In the genomic region with DNA sequence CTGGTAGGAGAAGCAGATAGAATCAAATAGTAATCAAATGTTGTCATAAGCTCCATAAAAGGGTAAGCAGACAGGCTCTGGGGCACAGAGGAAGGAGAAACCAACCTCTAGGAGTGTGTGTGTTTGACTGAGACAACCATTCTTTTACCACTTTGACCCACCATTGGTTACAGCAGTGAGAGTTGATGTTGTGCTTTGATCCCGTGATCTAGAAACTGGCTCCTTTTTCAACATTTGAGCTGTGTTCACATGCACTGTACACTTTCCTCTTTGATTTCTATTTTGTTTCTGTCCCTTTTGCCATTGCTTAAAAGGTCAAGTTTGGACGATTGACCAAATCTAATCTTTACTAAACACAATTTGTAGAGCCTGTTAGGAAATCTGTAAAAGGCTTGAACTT, we compare ENCODE assay signal across 25 cellular contexts.
DNase-seq lines count a peak whose midpoint lies in the region; ATAC-seq and TF ChIP-seq lines count a peak whose summit lies in the region.
"Had no signal": no experiment of that assay in that cellular context is flagged by ENCODE, and none has a peak within 500 bp of the region (broad histone marks: within the 10 kb centered on the region; RNA-seq: fewer than 3 reads in every experiment).

No MANE protein-coding gene starts in this region.

- H3K27me3 ChIP-seq in cardiac muscle cell (no peaks in the 10 kb centered on the region), vagina (no peaks in the 10 kb centered on the region)
- H3K27me3 ChIP-seq: dorsolateral prefrontal cortex had no signal

- ATAC-seq in Right ventricle myocardium inferior (no peak), memory B cell (ENCODE audit: low read depth) (no peak)
- ATAC-seq in activated T-helper 17 cell treated with anti-CD3 and anti-CD28 coated beads, Interleukin-2, amount 50 U/mL, for 72 hours (replicated peaks) = no peak

- peaks cover 15% of the 10 kb centered on the region for H3K36me3 Mint-ChIP-seq in activated T-helper 17 cell treated with anti-CD3 and anti-CD28 coated beads, Interleukin-2, amount 50 U/mL, for 72 hours (ENCODE audit: low read depth)
- H3K36me3 Mint-ChIP-seq in memory B cell = peaks cover 30% of the 10 kb centered on the region

- peaks cover 8% of the 10 kb centered on the region for H3K4me1 Mint-ChIP-seq in activated T-helper 17 cell treated with anti-CD3 and anti-CD28 coated beads, Interleukin-2, amount 50 U/mL, for 72 hours
- H3K4me1 Mint-ChIP-seq in memory B cell = peaks cover 42% of the 10 kb centered on the region

- H3K27ac Mint-ChIP-seq in activated T-helper 17 cell treated with anti-CD3 and anti-CD28 coated beads, Interleukin-2, amount 50 U/mL, for 72 hours = peak overlapping the region; percentile 12
- peak overlapping the region; percentile 75 for H3K27ac Mint-ChIP-seq in memory B cell
- H3K27ac Mint-ChIP-seq: activated CD4-positive, alpha-beta memory T cell treated with anti-CD3 and anti-CD28 coated beads for 36 hours; activated naive CD8-positive, alpha-beta T cell; CD8-positive, alpha-beta memory T cell; mesothelial cell of epicardium; naive B cell; T-helper 1 cell treated with Interleukin-12 subunit alpha and Interleukin-12 subunit beta and Interleukin-4 antibody, amounts not matched to agents 30 μg/mL and 1 μg/mL, for 36 hours had no signal

- no peaks in the 10 kb centered on the region for H3K9me3 Mint-ChIP-seq in activated T-helper 17 cell treated with anti-CD3 and anti-CD28 coated beads, Interleukin-2, amount 50 U/mL, for 72 hours
- no peaks in the 10 kb centered on the region for H3K9me3 Mint-ChIP-seq in memory B cell
- H3K9me3 Mint-ChIP-seq: activated CD4-positive, alpha-beta memory T cell treated with anti-CD3 and anti-CD28 coated beads for 36 hours; CD8-positive, alpha-beta memory T cell; mesothelial cell of epicardium; naive B cell; T-helper 1 cell treated with Interleukin-12 subunit alpha and Interleukin-12 subunit beta and Interleukin-4 antibody, amounts not matched to agents 30 μg/mL and 1 μg/mL, for 36 hours had no signal

- no peak for TF ChIP-seq CTCF in cardiac muscle cell (IDR thresholded peaks at IDR 0.05; ENCODE audit: low read depth, low read length)
- TF ChIP-seq CTCF in vagina (IDR thresholded peaks at IDR 0.05) = no peak

- H3K36me3 ChIP-seq in cardiac muscle cell = peaks cover 10% of the 10 kb centered on the region
- no peaks in the 10 kb centered on the region for H3K36me3 ChIP-seq in vagina

- no peak for TF ChIP-seq POLR2A in vagina (IDR thresholded peaks at IDR 0.05)

- DNase-seq in cardiac muscle cell (ENCODE audit: low read depth in 1 of 2, low spot score in 1 of 2) (no peak), Right ventricle myocardium inferior (ENCODE audit: missing footprints) (no peak), memory B cell (ENCODE audit: low spot score in 2 of 2) (no peak), vagina (ENCODE audit: extremely low spot score in 2 of 2) (no peak), caudate nucleus (lab: John Stamatoyannopoulos, UW) (no peak), COLO829 (ENCODE audit: low spot score) (no peak)
- no peak for DNase-seq in stimulated activated CD8-positive, alpha-beta memory T cell treated with anti-CD3 and anti-CD28 coated beads, Interleukin-4, amount 100 ng/mL, for 48 hours
- DNase-seq: activated CD4-positive, alpha-beta memory T cell treated with anti-CD3 and anti-CD28 coated beads for 36 hours; activated CD4-positive, CD25-positive, alpha-beta regulatory T cell treated with anti-CD3 and anti-CD28 coated beads, Interleukin-2, amount 50 U/mL, for 72 hours; activated effector memory CD4-positive, alpha-beta T cell treated with Interleukin-2 at 50 U/mL for 16 hours; CD8-positive, alpha-beta memory T cell; DMS153; dorsolateral prefrontal cortex; naive B cell; NCI-H1092 treated with DMSO at 0.1 percent for 48 hours; NCI-H187 treated with DMSO at 0.1 percent for 48 hours; NCI-H2227 treated with DMSO at 0.1 percent for 48 hours; NCI-H69; RPMI8226; small intestine; substantia nigra had no signal

- H3K9me3 ChIP-seq in cardiac muscle cell (ENCODE audit: low read depth) (no peaks in the 10 kb centered on the region), vagina (no peaks in the 10 kb centered on the region)

- H3K4me3 ChIP-seq in cardiac muscle cell (no peak overlapping the region), vagina (no peak overlapping the region)
- H3K4me3 ChIP-seq: dorsolateral prefrontal cortex had no signal

- intact Hi-C loops in Right ventricle myocardium inferior (cut with DNase I) (no loop called here), vagina (cut with DNase I) (no loop called here)

- H3K4me1 ChIP-seq in cardiac muscle cell (ENCODE audit: low read depth) (peaks cover 33% of the 10 kb centered on the region), vagina (peaks cover 61% of the 10 kb centered on the region)

- no peak overlapping the region for H3K4me3 Mint-ChIP-seq in activated T-helper 17 cell treated with anti-CD3 and anti-CD28 coated beads, Interleukin-2, amount 50 U/mL, for 72 hours
- no peak overlapping the region for H3K4me3 Mint-ChIP-seq in memory B cell
- H3K4me3 Mint-ChIP-seq: activated CD4-positive, alpha-beta memory T cell treated with anti-CD3 and anti-CD28 coated beads for 36 hours; activated naive CD8-positive, alpha-beta T cell; CD8-positive, alpha-beta memory T cell; mesothelial cell of epicardium; naive B cell; T-helper 1 cell treated with Interleukin-12 subunit alpha and Interleukin-12 subunit beta and Interleukin-4 antibody, amounts not matched to agents 30 μg/mL and 1 μg/mL, for 36 hours had no signal

- no peaks in the 10 kb centered on the region for H3K27me3 Mint-ChIP-seq in activated T-helper 17 cell treated with anti-CD3 and anti-CD28 coated beads, Interleukin-2, amount 50 U/mL, for 72 hours
- no peaks in the 10 kb centered on the region for H3K27me3 Mint-ChIP-seq in memory B cell
- H3K27me3 Mint-ChIP-seq: activated CD4-positive, alpha-beta memory T cell treated with anti-CD3 and anti-CD28 coated beads for 36 hours; activated naive CD8-positive, alpha-beta T cell; CD8-positive, alpha-beta memory T cell; naive B cell had no signal

- H3K27ac ChIP-seq in cardiac muscle cell (peak overlapping the region; percentile 57), vagina (peak overlapping the region; percentile 34), caudate nucleus (ENCODE audit: low read depth, low read length) (no peak overlapping the region)
- H3K27ac ChIP-seq: dorsolateral prefrontal cortex had no signal
